In genomic region chr9:22919423-22919822, GRCh38 we compare ENCODE assay signal across 21 cellular contexts.
"Had no signal": no experiment of that assay in that cellular context is flagged by ENCODE, and none has a peak within 500 bp of the region (broad histone marks: within the 10 kb centered on the region; RNA-seq: fewer than 3 reads in every experiment).

No MANE protein-coding gene starts in this region.

- FAIRE-seq: endometrium, frontal cortex had no signal

- H3K27me3 ChIP-seq: heart right ventricle, neutrophil, right lobe of liver, stomach, transverse colon had no signal

- H3K36me3 ChIP-seq: heart right ventricle, neutrophil, right lobe of liver, stomach, thoracic aorta, transverse colon had no signal

- ATAC-seq: esophagus mucosa; heart right ventricle; left lobe of liver; naive thymus-derived CD4-positive, alpha-beta T cell; psoas muscle; right lobe of liver had no signal

- H3K4me3 ChIP-seq: heart right ventricle, psoas muscle, right lobe of liver, stomach, thoracic aorta, transverse colon had no signal

- H3K27ac ChIP-seq: heart right ventricle, neutrophil, psoas muscle, right lobe of liver, stomach, thoracic aorta, transverse colon had no signal

- H3K9me3 ChIP-seq: neutrophil, psoas muscle, right lobe of liver, stomach, thoracic aorta, transverse colon had no signal

- H3K4me1 ChIP-seq: heart right ventricle, psoas muscle, right lobe of liver, stomach, transverse colon had no signal

- DNase-seq: effector memory CD4-positive, alpha-beta T cell; heart right ventricle; islet precursor cell; mammary epithelial cell; naive thymus-derived CD4-positive, alpha-beta T cell; nephron progenitor cell; psoas muscle; retina; right lobe of liver; stimulated activated CD4-positive, alpha-beta T cell treated with anti-CD3 and anti-CD28 coated beads, Interleukin-15, amount 100 ng/mL, for 24 hours; stimulated activated CD4-positive, alpha-beta T cell treated with anti-CD3 and anti-CD28 coated beads, Interleukin-1b, Interleukin-23, amount 100 ng/mL, for 48 hours; stimulated activated naive CD4-positive, alpha-beta T cell; stomach; substantia nigra; transverse colon had no signal
